Comparison of ENCODE assay signal across 1 cellular context in the genomic region with DNA sequence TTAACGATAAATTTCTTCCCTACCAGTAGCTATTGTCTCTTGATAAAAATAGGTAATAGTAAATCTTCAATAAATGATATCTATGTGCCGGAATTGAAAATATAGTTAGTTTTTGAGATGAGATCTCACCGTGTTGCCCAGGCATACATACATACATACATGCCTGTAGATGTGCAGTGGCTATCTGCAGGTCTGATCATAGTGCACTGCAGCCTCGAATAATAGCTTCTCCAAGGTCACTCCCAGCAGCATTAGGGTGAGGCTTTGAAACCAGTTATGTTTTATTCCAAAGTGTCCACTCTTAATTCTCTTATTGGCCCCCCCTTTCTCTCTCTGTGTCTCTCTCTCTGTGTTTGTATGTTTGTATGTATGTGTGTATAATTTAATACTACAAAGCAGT.
TF ChIP-seq lines count a peak whose summit lies in the region.

No MANE protein-coding gene starts in this region.

TF ChIP-seq in HepG2, 621 proteins besides CTCF, POLR2A, EP300 and RAD21 (continued from another document):
- TF ChIP-seq, protein P1, sequence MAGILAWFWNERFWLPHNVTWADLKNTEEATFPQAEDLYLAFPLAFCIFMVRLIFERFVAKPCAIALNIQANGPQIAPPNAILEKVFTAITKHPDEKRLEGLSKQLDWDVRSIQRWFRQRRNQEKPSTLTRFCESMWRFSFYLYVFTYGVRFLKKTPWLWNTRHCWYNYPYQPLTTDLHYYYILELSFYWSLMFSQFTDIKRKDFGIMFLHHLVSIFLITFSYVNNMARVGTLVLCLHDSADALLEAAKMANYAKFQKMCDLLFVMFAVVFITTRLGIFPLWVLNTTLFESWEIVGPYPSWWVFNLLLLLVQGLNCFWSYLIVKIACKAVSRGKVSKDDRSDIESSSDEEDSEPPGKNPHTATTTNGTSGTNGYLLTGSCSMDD (CRISPR knock-in tag; IDR thresholded peaks at IDR 0.05): no peak
- TF ChIP-seq GABPB1 (CRISPR knock-in tag; IDR thresholded peaks at IDR 0.05) (no peak), ZFP82 (CRISPR knock-in tag; IDR thresholded peaks at IDR 0.05; ENCODE audit: borderline replicate concordance) (no peak), REXO4 (CRISPR knock-in tag; IDR thresholded peaks at IDR 0.05; ENCODE audit: borderline replicate concordance) (no peak), E2F2 (CRISPR knock-in tag; IDR thresholded peaks at IDR 0.05; ENCODE audit: borderline replicate concordance) (no peak), ZNF768 (CRISPR knock-in tag; IDR thresholded peaks at IDR 0.05) (no peak)
